In the genomic region with DNA sequence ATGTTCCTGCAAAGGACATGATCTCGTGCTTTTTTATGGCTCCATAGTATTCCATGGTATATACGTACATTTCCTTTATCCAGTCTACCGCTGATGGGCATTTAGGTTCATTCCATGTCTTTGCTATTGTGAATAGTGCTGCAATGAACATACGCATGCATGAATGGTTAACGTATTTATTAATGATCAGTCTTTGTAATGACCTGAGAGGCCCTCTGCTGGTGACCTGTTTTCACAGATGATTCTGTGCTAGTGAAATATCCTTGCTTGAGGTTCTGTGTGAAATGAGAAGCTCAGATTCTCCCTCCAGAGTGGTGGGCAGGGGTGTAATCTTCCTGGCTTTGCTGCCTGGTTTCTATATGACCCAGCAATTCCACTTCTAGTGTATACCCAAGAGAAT, we compare ENCODE assay signal across 1 cellular context.
TF ChIP-seq lines count a peak whose summit lies in the region.

No MANE protein-coding gene starts in this region.

TF ChIP-seq in GM23338, 12 proteins besides CTCF, POLR2A, EP300 and RAD21 (continued from another document):
- TF ChIP-seq, protein P1, sequence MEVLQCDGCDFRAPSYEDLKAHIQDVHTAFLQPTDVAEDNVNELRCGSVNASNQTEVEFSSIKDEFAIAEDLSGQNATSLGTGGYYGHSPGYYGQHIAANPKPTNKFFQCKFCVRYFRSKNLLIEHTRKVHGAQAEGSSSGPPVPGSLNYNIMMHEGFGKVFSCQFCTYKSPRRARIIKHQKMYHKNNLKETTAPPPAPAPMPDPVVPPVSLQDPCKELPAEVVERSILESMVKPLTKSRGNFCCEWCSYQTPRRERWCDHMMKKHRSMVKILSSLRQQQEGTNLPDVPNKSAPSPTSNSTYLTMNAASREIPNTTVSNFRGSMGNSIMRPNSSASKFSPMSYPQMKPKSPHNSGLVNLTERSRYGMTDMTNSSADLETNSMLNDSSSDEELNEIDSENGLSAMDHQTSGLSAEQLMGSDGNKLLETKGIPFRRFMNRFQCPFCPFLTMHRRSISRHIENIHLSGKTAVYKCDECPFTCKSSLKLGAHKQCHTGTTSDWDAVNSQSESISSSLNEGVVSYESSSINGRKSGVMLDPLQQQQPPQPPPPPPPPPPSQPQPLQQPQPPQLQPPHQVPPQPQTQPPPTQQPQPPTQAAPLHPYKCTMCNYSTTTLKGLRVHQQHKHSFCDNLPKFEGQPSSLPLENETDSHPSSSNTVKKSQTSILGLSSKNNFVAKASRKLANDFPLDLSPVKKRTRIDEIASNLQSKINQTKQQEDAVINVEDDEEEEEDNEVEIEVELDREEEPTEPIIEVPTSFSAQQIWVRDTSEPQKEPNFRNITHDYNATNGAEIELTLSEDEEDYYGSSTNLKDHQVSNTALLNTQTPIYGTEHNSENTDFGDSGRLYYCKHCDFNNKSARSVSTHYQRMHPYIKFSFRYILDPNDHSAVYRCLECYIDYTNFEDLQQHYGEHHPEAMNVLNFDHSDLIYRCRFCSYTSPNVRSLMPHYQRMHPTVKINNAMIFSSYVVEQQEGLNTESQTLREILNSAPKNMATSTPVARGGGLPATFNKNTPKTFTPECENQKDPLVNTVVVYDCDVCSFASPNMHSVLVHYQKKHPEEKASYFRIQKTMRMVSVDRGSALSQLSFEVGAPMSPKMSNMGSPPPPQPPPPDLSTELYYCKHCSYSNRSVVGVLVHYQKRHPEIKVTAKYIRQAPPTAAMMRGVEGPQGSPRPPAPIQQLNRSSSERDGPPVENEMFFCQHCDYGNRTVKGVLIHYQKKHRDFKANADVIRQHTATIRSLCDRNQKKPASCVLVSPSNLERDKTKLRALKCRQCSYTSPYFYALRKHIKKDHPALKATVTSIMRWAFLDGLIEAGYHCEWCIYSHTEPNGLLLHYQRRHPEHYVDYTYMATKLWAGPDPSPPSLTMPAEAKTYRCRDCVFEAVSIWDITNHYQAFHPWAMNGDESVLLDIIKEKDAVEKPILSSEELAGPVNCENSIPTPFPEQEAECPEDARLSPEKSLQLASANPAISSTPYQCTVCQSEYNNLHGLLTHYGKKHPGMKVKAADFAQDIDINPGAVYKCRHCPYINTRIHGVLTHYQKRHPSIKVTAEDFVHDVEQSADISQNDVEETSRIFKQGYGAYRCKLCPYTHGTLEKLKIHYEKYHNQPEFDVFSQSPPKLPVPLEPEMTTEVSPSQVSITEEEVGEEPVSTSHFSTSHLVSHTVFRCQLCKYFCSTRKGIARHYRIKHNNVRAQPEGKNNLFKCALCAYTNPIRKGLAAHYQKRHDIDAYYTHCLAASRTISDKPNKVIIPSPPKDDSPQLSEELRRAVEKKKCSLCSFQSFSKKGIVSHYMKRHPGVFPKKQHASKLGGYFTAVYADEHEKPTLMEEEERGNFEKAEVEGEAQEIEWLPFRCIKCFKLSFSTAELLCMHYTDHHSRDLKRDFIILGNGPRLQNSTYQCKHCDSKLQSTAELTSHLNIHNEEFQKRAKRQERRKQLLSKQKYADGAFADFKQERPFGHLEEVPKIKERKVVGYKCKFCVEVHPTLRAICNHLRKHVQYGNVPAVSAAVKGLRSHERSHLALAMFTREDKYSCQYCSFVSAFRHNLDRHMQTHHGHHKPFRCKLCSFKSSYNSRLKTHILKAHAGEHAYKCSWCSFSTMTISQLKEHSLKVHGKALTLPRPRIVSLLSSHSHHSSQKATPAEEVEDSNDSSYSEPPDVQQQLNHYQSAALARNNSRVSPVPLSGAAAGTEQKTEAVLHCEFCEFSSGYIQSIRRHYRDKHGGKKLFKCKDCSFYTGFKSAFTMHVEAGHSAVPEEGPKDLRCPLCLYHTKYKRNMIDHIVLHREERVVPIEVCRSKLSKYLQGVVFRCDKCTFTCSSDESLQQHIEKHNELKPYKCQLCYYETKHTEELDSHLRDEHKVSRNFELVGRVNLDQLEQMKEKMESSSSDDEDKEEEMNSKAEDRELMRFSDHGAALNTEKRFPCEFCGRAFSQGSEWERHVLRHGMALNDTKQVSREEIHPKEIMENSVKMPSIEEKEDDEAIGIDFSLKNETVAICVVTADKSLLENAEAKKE (CRISPR knock-in tag; IDR thresholded peaks at IDR 0.05) = no peak
